33 cellular contexts compared by ENCODE assay signal in genomic region chr16:35308674-35309073, GRCh38.
"Had no signal": no experiment of that assay in that cellular context is flagged by ENCODE, and none has a peak within 500 bp of the region (broad histone marks: within the 10 kb centered on the region; RNA-seq: fewer than 3 reads in every experiment).

No MANE protein-coding gene starts in this region.

- H3K36me3 ChIP-seq: ascending aorta, WERI-Rb-1 had no signal

- H3K4me3 ChIP-seq: ascending aorta, PC-9, SK-N-MC had no signal

- H3K9ac ChIP-seq: KMS-11 had no signal

- H3K4me2 ChIP-seq: KMS-11, PC-9 had no signal

- FAIRE-seq: RCC 7860 had no signal

- H3K27me3 Mint-ChIP-seq: activated CD4-positive, alpha-beta memory T cell treated with anti-CD3 and anti-CD28 coated beads, Interleukin-2, amount 10 ng/mL, durations not matched to agents 7 days and 5 days; activated naive CD8-positive, alpha-beta T cell treated with anti-CD3 and anti-CD28 coated beads for 36 hours; activated T-helper 17 cell treated with anti-CD3 and anti-CD28 coated beads, Interleukin-2, amount 50 U/mL, for 72 hours had no signal

- H3K9me3 ChIP-seq: ascending aorta had no signal

- DNase-seq: activated CD4-positive, alpha-beta memory T cell treated with anti-CD3 and anti-CD28 coated beads, Interleukin-2, amount 10 ng/mL, durations not matched to agents 7 days and 5 days; activated CD4-positive, alpha-beta T cell treated with anti-CD3 and anti-CD28 coated beads for 1 hour; activated CD4-positive, alpha-beta T cell treated with anti-CD3 and anti-CD28 coated beads for 48 hours; activated CD4-positive, CD25-positive, alpha-beta regulatory T cell; activated CD8-positive, alpha-beta memory T cell treated with anti-CD3 and anti-CD28 coated beads for 24 hours; activated effector memory CD4-positive, alpha-beta T cell treated with anti-CD3 and anti-CD28 coated beads, Interleukin-2, amount 50 U/mL, for 16 hours; activated naive CD4-positive, alpha-beta T cell; activated naive CD4-positive, alpha-beta T cell treated with anti-CD3 and anti-CD28 coated beads, Interleukin-2, amount 50 U/mL, for 16 hours; activated naive CD8-positive, alpha-beta T cell treated with anti-CD3 and anti-CD28 coated beads for 36 hours; activated T-cell treated with anti-CD3 and anti-CD28 coated beads, Interleukin-2, amount 50 U/mL, for 1 hour; activated T-cell treated with anti-CD3 and anti-CD28 coated beads, Interleukin-2, amount 50 U/mL, for 72 hours; amygdala; NCI-H1092 treated with DMSO at 0.1 percent for 48 hours; NCI-H1417; NCI-H146; NCI-H187; NCI-H2029 treated with DMSO at 0.1 percent for 48 hours; NCI-H2107; NCI-H2171; NCI-H510A; NCI-H526; NCI-H748 treated with DMSO at 0.1 percent for 48 hours; NK-92 treated with Interleukin-12 subunit alpha and Interleukin-12 subunit beta, amount 100 ng/mL, for 24 hours; PC-9; Right ventricle myocardium superior; T1000; WERI-Rb-1 had no signal

- ATAC-seq: activated T-cell treated with anti-CD3 and anti-CD28 coated beads, Interleukin-2, amount 50 U/mL, for 72 hours; activated T-helper 17 cell treated with anti-CD3 and anti-CD28 coated beads, Interleukin-2, amount 50 U/mL, for 72 hours had no signal

- H3K27ac Mint-ChIP-seq: activated CD4-positive, alpha-beta memory T cell treated with anti-CD3 and anti-CD28 coated beads, Interleukin-2, amount 10 ng/mL, durations not matched to agents 7 days and 5 days; activated naive CD8-positive, alpha-beta T cell treated with anti-CD3 and anti-CD28 coated beads for 36 hours; activated T-cell treated with anti-CD3 and anti-CD28 coated beads, Interleukin-2, amount 50 U/mL, for 72 hours; activated T-helper 17 cell treated with anti-CD3 and anti-CD28 coated beads, Interleukin-2, amount 50 U/mL, for 72 hours had no signal

- H3K27ac ChIP-seq: ascending aorta, KMS-11, PC-9, RWPE1, SK-N-MC, WERI-Rb-1 had no signal

- H3K4me3 Mint-ChIP-seq: activated CD4-positive, alpha-beta memory T cell treated with anti-CD3 and anti-CD28 coated beads, Interleukin-2, amount 10 ng/mL, durations not matched to agents 7 days and 5 days; activated naive CD8-positive, alpha-beta T cell treated with anti-CD3 and anti-CD28 coated beads for 36 hours; activated T-cell treated with anti-CD3 and anti-CD28 coated beads, Interleukin-2, amount 50 U/mL, for 72 hours; activated T-helper 17 cell treated with anti-CD3 and anti-CD28 coated beads, Interleukin-2, amount 50 U/mL, for 72 hours had no signal

- H3K36me3 Mint-ChIP-seq: activated naive CD8-positive, alpha-beta T cell treated with anti-CD3 and anti-CD28 coated beads for 36 hours had no signal

- H3K4me1 Mint-ChIP-seq: activated CD4-positive, alpha-beta memory T cell treated with anti-CD3 and anti-CD28 coated beads, Interleukin-2, amount 10 ng/mL, durations not matched to agents 7 days and 5 days; activated naive CD8-positive, alpha-beta T cell treated with anti-CD3 and anti-CD28 coated beads for 36 hours; activated T-helper 17 cell treated with anti-CD3 and anti-CD28 coated beads, Interleukin-2, amount 50 U/mL, for 72 hours had no signal

- H2AFZ ChIP-seq: PC-9 had no signal

- H3K4me1 ChIP-seq: ascending aorta had no signal

- H3K27me3 ChIP-seq: ascending aorta had no signal
